In genomic region chr18:56853961-56854360, GRCh38 we compare ENCODE assay signal across 23 cellular contexts.
"Had no signal": no experiment of that assay in that cellular context is flagged by ENCODE, and none has a peak within 500 bp of the region (broad histone marks: within the 10 kb centered on the region; RNA-seq: fewer than 3 reads in every experiment).

No MANE protein-coding gene starts in this region.

- H3K9me3 Mint-ChIP-seq: activated T-cell treated with anti-CD3 and anti-CD28 coated beads, Interleukin-2, amount 50 U/mL, for 24 hours; type B pancreatic cell had no signal

- H3K4me1 Mint-ChIP-seq: activated CD4-positive, alpha-beta memory T cell treated with anti-CD3 and anti-CD28 coated beads, Interleukin-2, amount 10 ng/mL, durations not matched to agents 7 days and 5 days; activated CD4-positive, alpha-beta T cell treated with anti-CD3 and anti-CD28 coated beads, Interleukin-2, amount 10 ng/mL, durations not matched to agents 24 days and 14 days had no signal

- H3K27me3 ChIP-seq: brain microvascular endothelial cell, hepatocyte, uterus had no signal

- H3K27me3 Mint-ChIP-seq: activated CD4-positive, alpha-beta memory T cell treated with anti-CD3 and anti-CD28 coated beads, Interleukin-2, amount 10 ng/mL, durations not matched to agents 7 days and 5 days; activated CD4-positive, alpha-beta T cell treated with anti-CD3 and anti-CD28 coated beads, Interleukin-2, amount 10 ng/mL, durations not matched to agents 24 days and 14 days; activated T-cell treated with anti-CD3 and anti-CD28 coated beads, Interleukin-2, amount 50 U/mL, for 24 hours; effector memory CD8-positive, alpha-beta T cell; natural killer cell treated with Interleukin-12 subunit alpha and Interleukin-12 subunit beta and Interleukin-15 and Interleukin-18, amount 100 ng/mL, for 72 hours; type B pancreatic cell had no signal

- H3K36me3 ChIP-seq: brain microvascular endothelial cell, thoracic aorta, uterus had no signal

- H3K4me3 ChIP-seq: hepatocyte, left ventricle myocardium inferior, lung, mucosa of descending colon, thoracic aorta, uterus had no signal

- ATAC-seq: effector memory CD8-positive, alpha-beta T cell; mucosa of descending colon; natural killer cell treated with Interleukin-12 subunit alpha and Interleukin-12 subunit beta and Interleukin-15 and Interleukin-18, amount 100 ng/mL, for 72 hours; right cardiac atrium had no signal

- H3K9me3 ChIP-seq: left ventricle myocardium inferior, mucosa of descending colon, thoracic aorta, uterus had no signal

- H3K27ac Mint-ChIP-seq: activated CD4-positive, alpha-beta memory T cell treated with anti-CD3 and anti-CD28 coated beads, Interleukin-2, amount 10 ng/mL, durations not matched to agents 7 days and 5 days; activated CD4-positive, alpha-beta T cell treated with anti-CD3 and anti-CD28 coated beads, Interleukin-2, amount 10 ng/mL, durations not matched to agents 24 days and 14 days; activated T-cell treated with anti-CD3 and anti-CD28 coated beads, Interleukin-2, amount 50 U/mL, for 24 hours; natural killer cell treated with Interleukin-12 subunit alpha and Interleukin-12 subunit beta and Interleukin-15 and Interleukin-18, amount 100 ng/mL, for 72 hours; type B pancreatic cell had no signal

- DNase-seq: activated CD4-positive, alpha-beta memory T cell treated with anti-CD3 and anti-CD28 coated beads, Interleukin-2, amount 10 ng/mL, durations not matched to agents 7 days and 5 days; activated CD4-positive, alpha-beta T cell treated with anti-CD3 and anti-CD28 coated beads, Interleukin-2, amount 10 ng/mL, durations not matched to agents 24 days and 14 days; activated CD4-positive, CD25-positive, alpha-beta regulatory T cell treated with anti-CD3 and anti-CD28 coated beads, Interleukin-2, amount 50 U/mL, for 72 hours; activated CD8-positive, alpha-beta memory T cell treated with anti-CD3 and anti-CD28 coated beads, Interleukin-2, amount 50 U/mL, for 48 hours; activated gamma-delta T cell treated with Interleukin-2 at 50 U/mL for 16 hours; activated naive CD4-positive, alpha-beta T cell treated with anti-CD3 and anti-CD28 coated beads, Interleukin-2, amount 50 U/mL, for 16 hours; activated T-cell treated with anti-CD3 and anti-CD28 coated beads, Interleukin-2, amount 50 U/mL, for 24 hours; amniotic stem cell; brain microvascular endothelial cell; cortex of kidney; effector memory CD8-positive, alpha-beta T cell; foreskin fibroblast; islet precursor cell; left ventricle myocardium inferior; mucosa of descending colon; right cardiac atrium; stimulated activated naive CD4-positive, alpha-beta T cell treated with Interleukin-2 at 50 U/mL for 16 hours; uterus had no signal

- H3K36me3 Mint-ChIP-seq: type B pancreatic cell had no signal

- H3K4me3 Mint-ChIP-seq: activated CD4-positive, alpha-beta memory T cell treated with anti-CD3 and anti-CD28 coated beads, Interleukin-2, amount 10 ng/mL, durations not matched to agents 7 days and 5 days; activated CD4-positive, alpha-beta T cell treated with anti-CD3 and anti-CD28 coated beads, Interleukin-2, amount 10 ng/mL, durations not matched to agents 24 days and 14 days; activated T-cell treated with anti-CD3 and anti-CD28 coated beads, Interleukin-2, amount 50 U/mL, for 24 hours; effector memory CD8-positive, alpha-beta T cell; natural killer cell treated with Interleukin-12 subunit alpha and Interleukin-12 subunit beta and Interleukin-15 and Interleukin-18, amount 100 ng/mL, for 72 hours; type B pancreatic cell had no signal

- H3K4me1 ChIP-seq: left ventricle myocardium inferior, uterus had no signal

- H3K27ac ChIP-seq: brain microvascular endothelial cell, hepatocyte, left ventricle myocardium inferior, thoracic aorta, uterus had no signal
